In the genomic region with DNA sequence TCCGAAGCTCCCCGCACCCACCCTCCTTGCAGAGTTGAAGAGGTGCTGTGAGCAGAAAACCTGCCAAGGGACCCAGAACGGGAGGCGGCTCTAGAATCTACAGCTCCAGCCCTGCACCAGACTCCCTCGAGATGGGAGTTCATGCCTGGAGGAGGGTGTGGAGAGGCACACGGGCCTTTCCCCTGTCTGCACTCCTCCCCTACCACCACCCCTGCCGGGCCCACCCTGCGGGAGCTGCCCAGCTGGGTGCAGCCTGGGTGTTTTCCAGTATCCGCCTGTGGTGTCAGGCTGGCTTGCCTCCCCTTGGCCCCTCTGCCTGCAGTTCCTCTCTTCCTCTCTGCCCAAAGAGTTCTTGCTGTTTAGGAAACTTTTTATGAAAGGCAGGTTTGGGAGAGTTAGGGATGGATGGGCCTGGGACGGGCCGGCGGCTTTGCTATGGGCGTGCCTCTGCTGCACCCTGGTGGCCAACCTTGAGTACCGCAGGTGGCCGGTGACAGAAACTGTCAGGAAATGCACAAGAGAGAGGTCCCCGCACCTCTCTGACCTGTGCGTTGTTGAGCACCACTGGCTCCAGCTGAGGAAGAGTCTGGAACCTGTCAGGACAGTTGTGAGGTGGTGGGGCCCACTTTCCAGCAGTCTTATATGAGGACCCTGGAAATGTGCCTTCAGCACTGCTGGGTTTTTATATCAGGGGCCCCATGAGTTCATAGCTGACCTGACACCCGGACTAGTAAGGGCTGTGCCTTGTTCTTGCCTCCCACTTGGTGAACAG, we compare ENCODE assay signal across 8 cellular contexts.
A peak's percentile ranks its signal among the peaks of the same experiment; 100 is the strongest.
DNase-seq lines count a peak whose midpoint lies in the region; ATAC-seq and TF ChIP-seq lines count a peak whose summit lies in the region.

No MANE protein-coding gene starts in this region.

- in situ Hi-C loops in GM18951 (cut with MboI; ENCODE audit: low sequenced_read_pairs, unreplicated experiment): loop anchor here (10.0 kb wide), 1 partner anchor 170 kb away; no protein-coding TSS in a partner anchor

- peaks cover 61% of the 10 kb centered on the region for H3K36me3 Mint-ChIP-seq in central memory CD8-positive, alpha-beta T cell (ENCODE audit: insufficient read depth)

- H3K9me3 ChIP-seq in AG04450 (ENCODE audit: control insufficient read depth, insufficient read depth, low read length): no peaks in the 10 kb centered on the region; the same call in 1 of the 2 replicates

- no peak overlapping the region for H3K4me3 Mint-ChIP-seq in central memory CD8-positive, alpha-beta T cell

- no peaks in the 10 kb centered on the region for H3K9me3 Mint-ChIP-seq in central memory CD8-positive, alpha-beta T cell

- DNase-seq in AG04450 (ENCODE audit: low read depth, low spot score): peak; percentile 46
- DNase-seq in NCI-H2107 treated with DMSO at 0.1 percent for 48 hours (lab: John Stamatoyannopoulos, UW; ENCODE audit: unreplicated experiment): peak; percentile 3
- peak; percentile 64 to 77 for DNase-seq in central memory CD8-positive, alpha-beta T cell (ENCODE audit: low spot score in 2 of 2)
- peak; percentile 80 for DNase-seq in left lobe of liver (ENCODE audit: low spot score)
- peak; percentile 61 to 71 for DNase-seq in stimulated activated CD4-positive, alpha-beta T cell treated with anti-CD3 and anti-CD28 coated beads, Interleukin-4, amount 100 ng/mL, for 4 hours

- peak; percentile 71 to 78 for ATAC-seq in activated CD4-positive, CD25-positive, alpha-beta regulatory T cell treated with anti-CD3 and anti-CD28 coated beads, Interleukin-2, amount 50 U/mL, for 24 hours
- peak; percentile 38 for ATAC-seq in central memory CD8-positive, alpha-beta T cell (replicated peaks; ENCODE audit: extremely low read depth, poor library complexity, severe bottlenecking)
- ATAC-seq in left lobe of liver (peak; percentile 88), GM21515 (IDR thresholded peaks at IDR 0.05; ENCODE audit: unreplicated experiment) (no peak)

- H3K27me3 ChIP-seq in AG04450 (ENCODE audit: control insufficient read depth, insufficient read depth, low read length): no peaks in the 10 kb centered on the region

- peak overlapping the region; percentile 39 for H3K27ac ChIP-seq in AG04450 (ENCODE audit: low read depth, low read length)

- peak; percentile 36 for TF ChIP-seq POLR2A in GM18951 (IDR thresholded peaks at IDR 0.05; ENCODE audit: extremely low read depth, insufficient read depth, insufficient read length)

- no peak overlapping the region for H3K4me3 ChIP-seq in AG04450 (ENCODE audit: low read depth, low read length)

- CTCF ChIA-PET in AG04450 (lab: Charles Lee): interaction anchor here (0.6 to 2.4 kb wide), 7 partner anchors 17 to 163 kb away, joined by 3 to 21 read pairs (median 3); no protein-coding TSS in a partner anchor

- peaks cover 13% of the 10 kb centered on the region for H3K4me1 Mint-ChIP-seq in central memory CD8-positive, alpha-beta T cell

- H3K27ac Mint-ChIP-seq in central memory CD8-positive, alpha-beta T cell (ENCODE audit: low read depth): no peak overlapping the region

- POLR2A ChIA-PET in AG04450 (lab: Yijun Ruan, JAX): no interaction called here

- TF ChIP-seq CTCF in AG04450 (IDR thresholded peaks at IDR 0.05; ENCODE audit: low read depth, low read length): peak; percentile 97

- no peaks in the 10 kb centered on the region for H3K27me3 Mint-ChIP-seq in central memory CD8-positive, alpha-beta T cell

Comparison
In these comparisons a context has a peak if more than half of its experiments do, and no peak if none do; other contexts are left out.
1. DNase-seq: peak in every context shown above with its lines; median percentile 80 in left lobe of liver; 70 in central memory CD8-positive, alpha-beta T cell; 66 in stimulated activated CD4-positive, alpha-beta T cell treated with anti-CD3 and anti-CD28 coated beads, Interleukin-4, amount 100 ng/mL, for 4 hours; 46 in AG04450; 3 in NCI-H2107 treated with DMSO at 0.1 percent for 48 hours.